In genomic region chr2:213104089-213104902, GRCh38 we compare ENCODE assay signal across 10 cellular contexts. TPM values are rescaled to one million over a fixed set of nuclear protein-coding genes. Genes with fewer than 3 reads are reported as not detected.
A peak's percentile ranks its signal among the peaks of the same experiment; 100 is the strongest.
DNase-seq lines count a peak whose midpoint lies in the region; ATAC-seq and TF ChIP-seq lines count a peak whose summit lies in the region.
"Had no signal": no experiment of that assay in that cellular context is flagged by ENCODE, and none has a peak within 500 bp of the region (broad histone marks: within the 10 kb centered on the region; RNA-seq: fewer than 3 reads in every experiment).

No MANE protein-coding gene starts in this region.

- no peaks in the 10 kb centered on the region for H3K9me3 Mint-ChIP-seq in activated T-helper 1 cell treated with anti-CD3 and anti-CD28 coated beads, Interleukin-12 subunit alpha, Interleukin-12 subunit beta, Interleukin-2, Interleukin-4 antibody, amounts not matched to agents 30 ng/mL and 10 ng/mL and 1 ng/mL, durations not matched to agents 14 hours and 24 hours and 36 hours

- H3K4me1 Mint-ChIP-seq in activated T-helper 1 cell treated with anti-CD3 and anti-CD28 coated beads, Interleukin-12 subunit alpha, Interleukin-12 subunit beta, Interleukin-2, Interleukin-4 antibody, amounts not matched to agents 30 ng/mL and 10 ng/mL and 1 ng/mL, durations not matched to agents 14 hours and 24 hours and 36 hours (ENCODE audit: low read depth): no peaks in the 10 kb centered on the region

- no peaks in the 10 kb centered on the region for H3K9me3 ChIP-seq in adipocyte (ENCODE audit: control insufficient read depth, low read length)
- no peaks in the 10 kb centered on the region for H3K9me3 ChIP-seq in vagina

- H3K27ac Mint-ChIP-seq in activated T-helper 1 cell treated with anti-CD3 and anti-CD28 coated beads, Interleukin-12 subunit alpha, Interleukin-12 subunit beta, Interleukin-2, Interleukin-4 antibody, amounts not matched to agents 30 ng/mL and 10 ng/mL and 1 ng/mL, durations not matched to agents 14 hours and 24 hours and 36 hours: no peak overlapping the region

- no peaks in the 10 kb centered on the region for H3K36me3 ChIP-seq in adipocyte (ENCODE audit: control insufficient read depth, insufficient read depth, low read length, severe bottlenecking)
- H3K36me3 ChIP-seq in vagina: no peaks in the 10 kb centered on the region

- H3K4me3 ChIP-seq in AG10803 (ENCODE audit: low read length) (no peak overlapping the region), adipocyte (ENCODE audit: low read length) (no peak overlapping the region), vagina (no peak overlapping the region)

- no peak overlapping the region for H3K9ac ChIP-seq in adipocyte (ENCODE audit: low read length)

- intact Hi-C loops in left colon (cut with DNase I, micrococcal nuclease): no loop called here
- intact Hi-C loops in vagina (cut with DNase I): no loop called here
- intact Hi-C loops in activated T-helper 1 cell treated with anti-CD3 and anti-CD28 coated beads, Interleukin-12 subunit alpha, Interleukin-12 subunit beta, Interleukin-2, Interleukin-4 antibody, amounts not matched to agents 30 ng/mL and 10 ng/mL and 1 ng/mL, durations not matched to agents 14 hours and 24 hours and 36 hours (cut with micrococcal nuclease): no loop called here

- peak; percentile 18 for DNase-seq in AG10803 (ENCODE audit: low read depth)
- peak; percentile 74 for DNase-seq in adipocyte (ENCODE audit: low read depth)
- DNase-seq in left colon: no peak
- DNase-seq in vagina (ENCODE audit: extremely low spot score in 2 of 2): no peak
- no peak for DNase-seq in activated T-helper 1 cell treated with anti-CD3 and anti-CD28 coated beads, Interleukin-12 subunit alpha, Interleukin-12 subunit beta, Interleukin-2, Interleukin-4 antibody, amounts not matched to agents 30 ng/mL and 10 ng/mL and 1 ng/mL, durations not matched to agents 14 hours and 24 hours and 36 hours (ENCODE audit: low spot score)
- DNase-seq in HT-29 (ENCODE audit: low spot score): no peak
- DNase-seq: DMS79 treated with DMSO at 0.1 percent for 48 hours had no signal

- H3K27me3 ChIP-seq in adipocyte (replicated peaks; ENCODE audit: control insufficient read depth, insufficient read depth, low read length) (no peaks in the 10 kb centered on the region), vagina (no peaks in the 10 kb centered on the region)

- ATAC-seq in HG03066 (IDR thresholded peaks at IDR 0.05; ENCODE audit: low read depth, unreplicated experiment) (peak; percentile 44), left colon (peak; percentile 86), GM21576 (IDR thresholded peaks at IDR 0.05; ENCODE audit: unreplicated experiment) (no peak)
- ATAC-seq: Panc1 had no signal

- no peak overlapping the region for H3K4me3 Mint-ChIP-seq in activated T-helper 1 cell treated with anti-CD3 and anti-CD28 coated beads, Interleukin-12 subunit alpha, Interleukin-12 subunit beta, Interleukin-2, Interleukin-4 antibody, amounts not matched to agents 30 ng/mL and 10 ng/mL and 1 ng/mL, durations not matched to agents 14 hours and 24 hours and 36 hours

- H3K27me3 Mint-ChIP-seq in activated T-helper 1 cell treated with anti-CD3 and anti-CD28 coated beads, Interleukin-12 subunit alpha, Interleukin-12 subunit beta, Interleukin-2, Interleukin-4 antibody, amounts not matched to agents 30 ng/mL and 10 ng/mL and 1 ng/mL, durations not matched to agents 14 hours and 24 hours and 36 hours (ENCODE audit: insufficient read depth): peaks cover 3% of the 10 kb centered on the region

- no peak for TF ChIP-seq POLR2A in vagina (IDR thresholded peaks at IDR 0.05)

- peaks cover 4% of the 10 kb centered on the region for H3K4me1 ChIP-seq in adipocyte (ENCODE audit: control insufficient read depth, insufficient read depth, low read length)
- H3K4me1 ChIP-seq in vagina: peaks cover 14% of the 10 kb centered on the region

- TF ChIP-seq CTCF in AG10803 (conservative IDR thresholded peaks at IDR 0.05; ENCODE audit: low read length) (no peak), vagina (IDR thresholded peaks at IDR 0.05) (no peak)

- H3K36me3 Mint-ChIP-seq in activated T-helper 1 cell treated with anti-CD3 and anti-CD28 coated beads, Interleukin-12 subunit alpha, Interleukin-12 subunit beta, Interleukin-2, Interleukin-4 antibody, amounts not matched to agents 30 ng/mL and 10 ng/mL and 1 ng/mL, durations not matched to agents 14 hours and 24 hours and 36 hours (ENCODE audit: low read depth): no peaks in the 10 kb centered on the region

- no peak overlapping the region for H3K27ac ChIP-seq in vagina

RNA-seq across cellular contexts. Expression of gene IKZF2, which starts 47.1 kb away (rescaled TPM):
- total RNA-seq in left colon (1 to 10 TPM; 7.7 to 8.5 TPM), vagina (29.2 TPM)
- total RNA-seq in activated T-helper 1 cell treated with anti-CD3 and anti-CD28 coated beads, Interleukin-12 subunit alpha, Interleukin-12 subunit beta, Interleukin-2, Interleukin-4 antibody, amounts not matched to agents 30 ng/mL and 10 ng/mL and 1 ng/mL, durations not matched to agents 14 hours and 24 hours and 36 hours: 2.8 and 3.2 TPM in 2 replicates
- total RNA-seq in HT-29 (2014; rRNA removed; shearing (Covaris generic)): 6.8 and 7.5 TPM in 2 replicates

Comparison
In these comparisons a context has a peak if more than half of its experiments do, and no peak if none do; other contexts are left out.
1. DNase-seq: peak in AG10803 (single experiment) and adipocyte (single experiment); none in left colon (0 of 2), vagina (0 of 2), activated T-helper 1 cell treated with anti-CD3 and anti-CD28 coated beads, Interleukin-12 subunit alpha, Interleukin-12 subunit beta, Interleukin-2, Interleukin-4 antibody, amounts not matched to agents 30 ng/mL and 10 ng/mL and 1 ng/mL, durations not matched to agents 14 hours and 24 hours and 36 hours (single experiment) and HT-29 (single experiment).